In genomic region chr10:117533507-117534281, GRCh38 we compare ENCODE assay signal across 13 cellular contexts. TPM values are rescaled to one million over a fixed set of nuclear protein-coding genes. Genes with fewer than 3 reads are reported as not detected.
DNase-seq lines count a peak whose midpoint lies in the region; ATAC-seq, FAIRE-seq and TF ChIP-seq lines count a peak whose summit lies in the region.
"Had no signal": no experiment of that assay in that cellular context is flagged by ENCODE, and none has a peak within 500 bp of the region (broad histone marks: within the 10 kb centered on the region; RNA-seq: fewer than 3 reads in every experiment).

No MANE protein-coding gene starts in this region.

- H2AFZ ChIP-seq in GM23248 = peak overlapping the region; percentile 25
- H2AFZ ChIP-seq in H1 (ENCODE audit: low read length) = no peak overlapping the region
- H2AFZ ChIP-seq in neural progenitor cell (replicated peaks) = no peak overlapping the region

- H3K4me1 Mint-ChIP-seq in neural progenitor cell = peaks cover 34% of the 10 kb centered on the region
- H3K4me1 Mint-ChIP-seq in immature natural killer cell = no peaks in the 10 kb centered on the region

- TF ChIP-seq RAD21 in H1 (IDR thresholded peaks at IDR 0.05 in 1 of 2, conservative IDR thresholded peaks at IDR 0.05 in 1 of 2; ENCODE audit: low read depth in 2 of 2, low read length in 2 of 2) = no peak

- H3K79me2 ChIP-seq in GM23248 (ENCODE audit: insufficient read depth) (peaks cover 98% of the 10 kb centered on the region), H1 (ENCODE audit: control insufficient read depth in 1 of 2, insufficient read depth in 2 of 2, low read length in 2 of 2) (no peaks in the 10 kb centered on the region), neural progenitor cell (ENCODE audit: low read depth) (peaks cover 15% of the 10 kb centered on the region)

- H3K4me3 Mint-ChIP-seq in neural progenitor cell = peak overlapping the region; percentile 75
- no peak overlapping the region for H3K4me3 Mint-ChIP-seq in immature natural killer cell
- H3K4me3 Mint-ChIP-seq: activated CD8-positive, alpha-beta T cell treated with anti-CD3 and anti-CD28 coated beads, Interleukin-2, amount 10 ng/mL, durations not matched to agents 7 days and 5 days had no signal

- no peak overlapping the region for H3K14ac ChIP-seq in H1 (ENCODE audit: insufficient read length)

- no peak overlapping the region for H4K8ac ChIP-seq in H1 (ENCODE audit: extremely low read depth, insufficient read depth, low read length)

- in situ Hi-C loops in GM23248 (cut with MboI) = no loop called here

- peak overlapping the region; percentile 74 for H3K4me2 ChIP-seq in GM23248 (ENCODE audit: unreplicated experiment)
- peak overlapping the region; percentile 56 to 68 for H3K4me2 ChIP-seq in H1 (ENCODE audit: insufficient read depth in 1 of 2, low read depth in 2 of 2, low read length in 2 of 2)
- H3K4me2 ChIP-seq in neural progenitor cell = peak overlapping the region; percentile 79

- TF ChIP-seq CTCF in H1 (IDR thresholded peaks at IDR 0.05; ENCODE audit: control extremely low read depth in 1 of 3, insufficient read depth in 1 of 3, low read depth in 1 of 3, low read length in 3 of 3) = no peak
- TF ChIP-seq CTCF in neural progenitor cell (IDR thresholded peaks at IDR 0.05) = no peak

- FAIRE-seq in H1 (lab: Jason Lieb, UNC) = no peak

- H2BK15ac ChIP-seq in H1 (ENCODE audit: low read length) = no peak overlapping the region

- H3K27me3 ChIP-seq in GM23248 (replicated peaks; ENCODE audit: insufficient read depth) = no peaks in the 10 kb centered on the region
- H3K27me3 ChIP-seq in H1 (replicated peaks in 1 of 4; ENCODE audit: control insufficient read depth in 3 of 4, extremely low read depth in 1 of 4, insufficient read depth in 3 of 4, low read length in 3 of 4) = peaks cover 83 to 99% (median 93%) of the 10 kb centered on the region in 4 experiments
- peaks cover 100% of the 10 kb centered on the region for H3K27me3 ChIP-seq in neural progenitor cell

- 0 out of 2 replicates have a peak, but pooled peaks cover 5% of the 10 kb centered on the region for H3F3A ChIP-seq in GM23248 (ENCODE audit: insufficient read depth)
- peaks cover 27% of the 10 kb centered on the region for H3F3A ChIP-seq in neural progenitor cell (ENCODE audit: low read depth)

- H3K23me2 ChIP-seq in H1 (ENCODE audit: low read depth, low read length) = no peaks in the 10 kb centered on the region; the same call in 1 of the 2 replicates

- H3K56ac ChIP-seq in H1 (replicated peaks; ENCODE audit: insufficient read length, low read depth, low read length) = no peak overlapping the region

- no peak for ATAC-seq in GM19463 (IDR thresholded peaks at IDR 0.05; ENCODE audit: unreplicated experiment)
- ATAC-seq: activated CD8-positive, alpha-beta T cell treated with anti-CD3 and anti-CD28 coated beads, Interleukin-2, amount 10 ng/mL, durations not matched to agents 7 days and 5 days had no signal

- no peak overlapping the region for H4K5ac ChIP-seq in H1 (ENCODE audit: insufficient read length, low read depth, low read length)

- no peaks in the 10 kb centered on the region for H3K79me1 ChIP-seq in H1 (ENCODE audit: low read depth, low read length)

- TF ChIP-seq EP300 in H1 (IDR thresholded peaks at IDR 0.05; ENCODE audit: borderline replicate concordance in 1 of 2, low read depth in 2 of 2, low read length in 2 of 2) = no peak

- CTCF ChIA-PET in H1 (lab: Charles Lee; ENCODE audit: partially characterized antibody) = interaction anchor here (0.7 to 10.2 kb wide), 15 partner anchors 9 to 725 kb away, joined by 3 to 69 read pairs (median 4); partner anchors contain the start of gene EMX2

- no peak overlapping the region for H2BK20ac ChIP-seq in H1 (ENCODE audit: low read length)

- H2BK5ac ChIP-seq in H1 (ENCODE audit: low read depth, low read length) = no peak overlapping the region

- H2AK5ac ChIP-seq in H1 (ENCODE audit: low read depth, low read length) = 0 out of 2 replicates have a peak overlapping the region, but pooled peaks have one; percentile 31

- H3K27ac Mint-ChIP-seq in neural progenitor cell = peak overlapping the region; percentile 8
- H3K27ac Mint-ChIP-seq in immature natural killer cell = no peak overlapping the region
- H3K27ac Mint-ChIP-seq: activated CD8-positive, alpha-beta T cell treated with anti-CD3 and anti-CD28 coated beads, Interleukin-2, amount 10 ng/mL, durations not matched to agents 7 days and 5 days; CD4-positive, alpha-beta memory T cell had no signal

- H3K4me3 ChIP-seq in GM23248 = peak overlapping the region; percentile 66
- H3K4me3 ChIP-seq in H1 (ENCODE audit: extremely low read depth in 1 of 4, insufficient read depth in 2 of 4, low read depth in 3 of 4, low read length in 4 of 4) = peak overlapping the region in 2 of 4 experiments; percentile 27 to 45; a peak in 2 of 8 replicates
- H3K4me3 ChIP-seq in neural progenitor cell = peak overlapping the region; percentile 46

- peak; percentile 74 for DNase-seq in AG20443 (ENCODE audit: low spot score)
- peak; percentile 80 for DNase-seq in GM23248
- DNase-seq in H1 (ENCODE audit: low read depth in 1 of 2, low spot score in 2 of 2) = no peak
- DNase-seq in neural progenitor cell (ENCODE audit: low spot score) = peak; percentile 58
- no peak for DNase-seq in NCI-H446 (lab: John Stamatoyannopoulos, UW)
- no peak for DNase-seq in immature natural killer cell
- DNase-seq: activated CD8-positive, alpha-beta T cell treated with anti-CD3 and anti-CD28 coated beads, Interleukin-2, amount 10 ng/mL, durations not matched to agents 7 days and 5 days; activated gamma-delta T cell treated with Interleukin-2 at 50 U/mL for 16 hours; CD4-positive, alpha-beta memory T cell; effector CD4-positive, alpha-beta T cell had no signal

- no peak overlapping the region for H3K4ac ChIP-seq in H1 (replicated peaks; ENCODE audit: insufficient read length, low read depth, low read length)

- H3K27ac ChIP-seq in GM23248 (peak overlapping the region; percentile 68), H1 (ENCODE audit: low read depth, low read length) (no peak overlapping the region), neural progenitor cell (no peak overlapping the region)
- H3K27ac ChIP-seq: breast epithelium had no signal

- no peaks in the 10 kb centered on the region for H3K36me3 Mint-ChIP-seq in neural progenitor cell
- H3K36me3 Mint-ChIP-seq in immature natural killer cell = peaks cover 0 to 3% (median 0%) of the 10 kb centered on the region in 3 donors

- no peaks in the 10 kb centered on the region for H3K9me3 Mint-ChIP-seq in neural progenitor cell
- peaks cover 0 to 2% (median 0%) of the 10 kb centered on the region in 6 donors for H3K9me3 Mint-ChIP-seq in immature natural killer cell

- no peaks in the 10 kb centered on the region for H3K36me3 ChIP-seq in GM23248 (ENCODE audit: low read depth)
- peaks cover 0 to 14% (median 0%) of the 10 kb centered on the region in 4 experiments; a peak in 1 of 8 replicates for H3K36me3 ChIP-seq in H1 (ENCODE audit: control insufficient read depth in 2 of 4, insufficient read depth in 4 of 4, low read length in 3 of 4)
- no peaks in the 10 kb centered on the region for H3K36me3 ChIP-seq in neural progenitor cell
- H3K36me3 ChIP-seq: breast epithelium had no signal

- POLR2A ChIA-PET in H1 (lab: Charles Lee; ENCODE audit: partially characterized antibody) = interaction anchor here (1.3 to 1.6 kb wide), 3 partner anchors 20 to 399 kb away, joined by 3 to 6 read pairs (median 3); no protein-coding TSS in a partner anchor

- no peaks in the 10 kb centered on the region for H3K9me3 ChIP-seq in GM23248 (ENCODE audit: low read depth)
- no peaks in the 10 kb centered on the region for H3K9me3 ChIP-seq in H1 (ENCODE audit: insufficient read depth in 2 of 2, low read depth in 1 of 2, low read length in 1 of 2)
- no peaks in the 10 kb centered on the region for H3K9me3 ChIP-seq in neural progenitor cell (ENCODE audit: low read depth)
- H3K9me3 ChIP-seq: breast epithelium had no signal

- H3K9ac ChIP-seq in GM23248 = peak overlapping the region; percentile 80
- no peak overlapping the region for H3K9ac ChIP-seq in H1 (replicated peaks in 1 of 4; ENCODE audit: extremely low read depth in 1 of 4, low read depth in 3 of 4, low read length in 3 of 4)
- no peak overlapping the region for H3K9ac ChIP-seq in neural progenitor cell

- H3K9me2 ChIP-seq in GM23248 (ENCODE audit: insufficient read depth) = no peaks in the 10 kb centered on the region

- H4K20me1 ChIP-seq in GM23248 (ENCODE audit: insufficient read depth) (no peaks in the 10 kb centered on the region), H1 (replicated peaks in 1 of 2; ENCODE audit: control insufficient read depth in 1 of 2, insufficient read depth in 2 of 2, low read length in 2 of 2) (peaks cover 28 to 37% of the 10 kb centered on the region in 2 experiments), neural progenitor cell (ENCODE audit: low read depth) (peaks cover 77% of the 10 kb centered on the region)

- no peak for TF ChIP-seq POLR2A in H1 (IDR thresholded peaks at IDR 0.05; ENCODE audit: control extremely low read depth in 1 of 2, low read depth in 2 of 2, low read length in 2 of 2)

- H3K4me1 ChIP-seq in GM23248 (ENCODE audit: insufficient read depth) = peaks cover 33% of the 10 kb centered on the region
- H3K4me1 ChIP-seq in H1 (replicated peaks in 1 of 4; ENCODE audit: control insufficient read depth in 3 of 4, insufficient read depth in 4 of 4, low read length in 3 of 4) = peaks cover 0 to 36% (median 15%) of the 10 kb centered on the region in 4 experiments; a peak in 5 of 7 replicates
- peaks cover 52% of the 10 kb centered on the region for H3K4me1 ChIP-seq in neural progenitor cell

- no peak overlapping the region for H3K23ac ChIP-seq in H1 (ENCODE audit: insufficient read length)

- H3K27me3 Mint-ChIP-seq in neural progenitor cell (ENCODE audit: insufficient read depth, low read depth) = peaks cover 60% of the 10 kb centered on the region
- peaks cover 18 to 37% (median 22%) of the 10 kb centered on the region in 3 donors for H3K27me3 Mint-ChIP-seq in immature natural killer cell (ENCODE audit: low read depth in 3 of 3)

- no peak overlapping the region for H2BK12ac ChIP-seq in H1 (ENCODE audit: low read depth, low read length)

- H3K18ac ChIP-seq in H1 (ENCODE audit: extremely low read depth, low read length) = no peak overlapping the region

- no peak overlapping the region for H2BK120ac ChIP-seq in H1 (replicated peaks; ENCODE audit: low read depth, low read length)

- 15 to 19% methylated on average over 24 of the region's 24 CpGs for WGBS in GM23248 (ENCODE audit: low coverage in 1 of 2, low lambda C conversion rate in 2 of 2, missing lambda C conversion rate in 2 of 2), 2 experiments
- 13% methylated on average over 24 of the region's 24 CpGs; no CpG with 5 or more reads in 1 of the 2 experiments for WGBS in H1 (ENCODE audit: extremely low coverage in 1 of 2, insufficient coverage in 1 of 2, insufficient read length in 1 of 2, insufficient replicate concordance in 2 of 2, low coverage in 1 of 2, low lambda C conversion rate in 2 of 2, missing lambda C conversion rate in 1 of 2), 2 experiments

- H4K91ac ChIP-seq in H1 (replicated peaks; ENCODE audit: insufficient read length, low read length) = no peak overlapping the region

RNA-seq across cellular contexts. Expression of gene EMX2, which starts 8.9 kb away (rescaled TPM):
- total RNA-seq in GM23248 (2014; rRNA removed; shearing (Covaris generic)) = 13.4 and 16.3 TPM in 2 replicates
- polyA plus RNA-seq in GM23248 (2016; fragmentation: Nextera tagmentation; extraction: Ambion mirVana) (12.8 and 13.2 TPM in 2 replicates), H1 (2011; rRNA removed) (not detected in 2 replicates), immature natural killer cell (not detected)
- total RNA-seq in H1 (2021; fragmentation: NEBNext Ultra II Directional; extraction: Animal tissue kit (Norgen Biotek cat#: 25700)) = not detected in 2 replicates
- 0.06 TPM for polyA plus RNA-seq in H1 (2011; cell fraction: cytosol; rRNA removed)
- polyA plus RNA-seq in H1 (2011; cell fraction: nucleus; rRNA removed) = 0.04 TPM
- 0.08 to 0.23 TPM (median 0.14 TPM) in 4 replicates for polyA plus RNA-seq in H1 (2012, experiment 1 of 2)
- 0.10 TPM for polyA plus RNA-seq in H1 (2012, experiment 2 of 2)
- polyA plus RNA-seq in H1 (2013, experiment 1 of 2) = 0.04 TPM
- not detected for polyA plus RNA-seq in H1 (2013, experiment 2 of 2)
- not detected in 2 replicates for polyA minus RNA-seq in H1 (2011; rRNA and poly(A)+ RNA removed)
- polyA minus RNA-seq in H1 (2011; cell fraction: cytosol; rRNA and poly(A)+ RNA removed) = not detected
- polyA minus RNA-seq in H1 (2011; cell fraction: nucleus; rRNA and poly(A)+ RNA removed) = not detected
- total RNA-seq in neural progenitor cell (ENCODE audit: low replicate concordance) = 9.5 and 22.7 TPM in 2 replicates
- total RNA-seq: activated CD8-positive, alpha-beta T cell treated with anti-CD3 and anti-CD28 coated beads, Interleukin-2, amount 10 ng/mL, durations not matched to agents 7 days and 5 days; CD4-positive, alpha-beta memory T cell; M059J had no signal
- polyA plus RNA-seq: CD4-positive, alpha-beta memory T cell had no signal

Comparison
In these comparisons a context has a peak if more than half of its experiments do, and no peak if none do; other contexts are left out.
1. DNase-seq: peak in AG20443 (single experiment), GM23248 (single experiment) and neural progenitor cell (single experiment); none in H1 (0 of 2), NCI-H446 (0 of 2) and immature natural killer cell (0 of 3).
2. RNA of gene EMX2, which starts 8.9 kb away (total RNA-seq): 9.5 to 22.7 TPM in neural progenitor cell and 13.4 to 16.3 TPM in GM23248; not detected in H1; every median in the first group is over 10 times any median in the second.
3. Peak in every context shown above with its lines, with median percentiles within 50 percentile points of each other: H3K4me2 ChIP-seq.